8 cellular contexts compared by ENCODE assay signal in genomic region chr3:160448845-160449659, GRCh38. TPM values are rescaled to one million over a fixed set of nuclear protein-coding genes. Genes with fewer than 3 reads are reported as not detected.
DNase-seq lines count a peak whose midpoint lies in the region; ATAC-seq and TF ChIP-seq lines count a peak whose summit lies in the region.

No MANE protein-coding gene starts in this region.

- peaks cover 43% of the 10 kb centered on the region for H3K4me1 Mint-ChIP-seq in activated T-cell treated with anti-CD3 and anti-CD28 coated beads, Interleukin-2, amount 50 U/mL, for 4 hours (ENCODE audit: low read depth)
- H3K4me1 Mint-ChIP-seq in stimulated activated naive CD8-positive, alpha-beta T cell treated with anti-CD3 and anti-CD28 coated beads, Interleukin-15, Interleukin-2, amounts not matched to agents 100 ng/mL and 50 ng/mL, for 24 hours (ENCODE audit: low read depth): peaks cover 40% of the 10 kb centered on the region

- DNase-seq in activated T-cell treated with anti-CD3 and anti-CD28 coated beads, Interleukin-2, amount 50 U/mL, for 4 hours: no peak
- DNase-seq in activated T-cell treated with anti-CD3 and anti-CD28 coated beads for 4 hours (no peak), NCI-H69 (lab: John Stamatoyannopoulos, UW) (peak; percentile 80), cardiac fibroblast (ENCODE audit: low read depth in 2 of 2) (peak; percentile 61 to 71), kidney glomerular epithelial cell (lab: John Stamatoyannopoulos, UW) (peak; percentile 86), mucosa of gallbladder (ENCODE audit: low spot score) (no peak)

- TF ChIP-seq CTCF in cardiac fibroblast (IDR thresholded peaks at IDR 0.05; ENCODE audit: low read depth, low read length): no peak

- H3K27ac Mint-ChIP-seq in stimulated activated naive CD8-positive, alpha-beta T cell treated with anti-CD3 and anti-CD28 coated beads, Interleukin-15, Interleukin-2, amounts not matched to agents 100 ng/mL and 50 ng/mL, for 24 hours: peak overlapping the region; percentile 98

- peak overlapping the region; percentile 84 to 88 for H3K4me3 ChIP-seq in cardiac fibroblast (replicated peaks in 1 of 2; ENCODE audit: low read depth in 2 of 2, low read length in 2 of 2)

- no peaks in the 10 kb centered on the region for H3K9me3 Mint-ChIP-seq in activated T-cell treated with anti-CD3 and anti-CD28 coated beads, Interleukin-2, amount 50 U/mL, for 4 hours
- H3K9me3 Mint-ChIP-seq in stimulated activated naive CD8-positive, alpha-beta T cell treated with anti-CD3 and anti-CD28 coated beads, Interleukin-15, Interleukin-2, amounts not matched to agents 100 ng/mL and 50 ng/mL, for 24 hours: no peaks in the 10 kb centered on the region

- peaks cover 4% of the 10 kb centered on the region for H3K36me3 Mint-ChIP-seq in activated T-cell treated with anti-CD3 and anti-CD28 coated beads, Interleukin-2, amount 50 U/mL, for 4 hours (ENCODE audit: insufficient read depth)
- H3K36me3 Mint-ChIP-seq in stimulated activated naive CD8-positive, alpha-beta T cell treated with anti-CD3 and anti-CD28 coated beads, Interleukin-15, Interleukin-2, amounts not matched to agents 100 ng/mL and 50 ng/mL, for 24 hours (ENCODE audit: low read depth): peaks cover 42% of the 10 kb centered on the region

- H3K27me3 Mint-ChIP-seq in activated T-cell treated with anti-CD3 and anti-CD28 coated beads, Interleukin-2, amount 50 U/mL, for 4 hours (ENCODE audit: low read depth): no peaks in the 10 kb centered on the region
- H3K27me3 Mint-ChIP-seq in stimulated activated naive CD8-positive, alpha-beta T cell treated with anti-CD3 and anti-CD28 coated beads, Interleukin-15, Interleukin-2, amounts not matched to agents 100 ng/mL and 50 ng/mL, for 24 hours: no peaks in the 10 kb centered on the region

- H3K4me3 Mint-ChIP-seq in activated T-cell treated with anti-CD3 and anti-CD28 coated beads, Interleukin-2, amount 50 U/mL, for 4 hours: peak overlapping the region; percentile 98
- H3K4me3 Mint-ChIP-seq in stimulated activated naive CD8-positive, alpha-beta T cell treated with anti-CD3 and anti-CD28 coated beads, Interleukin-15, Interleukin-2, amounts not matched to agents 100 ng/mL and 50 ng/mL, for 24 hours: peak overlapping the region; percentile 99

- ATAC-seq in activated T-cell treated with anti-CD3 and anti-CD28 coated beads, Interleukin-2, amount 50 U/mL, for 4 hours: peak; percentile 47 to 50
- ATAC-seq in HG02759 (IDR thresholded peaks at IDR 0.05; ENCODE audit: unreplicated experiment): peak; percentile 47

RNA-seq across cellular contexts. Expression of gene TRIM59, which starts 0.5 kb away (rescaled TPM):
- 10 to 100 TPM; 15.1 to 16.5 (median 15.3) TPM for total RNA-seq in activated T-cell treated with anti-CD3 and anti-CD28 coated beads, Interleukin-2, amount 50 U/mL, for 4 hours
- 5.6 TPM for total RNA-seq in mucosa of gallbladder

RNA-seq across cellular contexts. Expression of gene SMC4, which starts 49.6 kb away (rescaled TPM):
- 10 to 100 TPM; 56.6 to 69.0 (median 66.0) TPM for total RNA-seq in activated T-cell treated with anti-CD3 and anti-CD28 coated beads, Interleukin-2, amount 50 U/mL, for 4 hours
- total RNA-seq in mucosa of gallbladder: 32.2 TPM

RNA-seq across cellular contexts. Expression of gene IFT80, which starts 50.0 kb away (rescaled TPM):
- 10 to 100 TPM in 1 of 3 donors, 1 to 10 TPM in 2; 5.5 to 10.1 (median 6.5) TPM for total RNA-seq in activated T-cell treated with anti-CD3 and anti-CD28 coated beads, Interleukin-2, amount 50 U/mL, for 4 hours
- 25.8 TPM for total RNA-seq in mucosa of gallbladder

Comparison
In these comparisons a context has a peak if more than half of its experiments do, and no peak if none do; other contexts are left out.
1. DNase-seq: peak in NCI-H69 (single experiment), cardiac fibroblast (2 of 2) and kidney glomerular epithelial cell (single experiment); none in activated T-cell treated with anti-CD3 and anti-CD28 coated beads, Interleukin-2, amount 50 U/mL, for 4 hours (single experiment), activated T-cell treated with anti-CD3 and anti-CD28 coated beads for 4 hours (single experiment) and mucosa of gallbladder (single experiment).